Comparison of ENCODE assay signal across 8 cellular contexts in genomic region chr5:36242534-36243144, GRCh38. TPM values are rescaled to one million over a fixed set of nuclear protein-coding genes. Genes with fewer than 3 reads are reported as not detected.
DNase-seq lines count a peak whose midpoint lies in the region; ATAC-seq and FAIRE-seq lines count a peak whose summit lies in the region.

No MANE protein-coding gene starts in this region.

- H3K27me3 Mint-ChIP-seq in effector memory CD8-positive, alpha-beta T cell, result no peaks in the 10 kb centered on the region
- H3K27me3 Mint-ChIP-seq in natural killer cell treated with Interleukin-12 subunit alpha and Interleukin-12 subunit beta and Interleukin-15 and Interleukin-18, amount 100 ng/mL, for 72 hours, result peaks cover 0 to 2% of the 10 kb centered on the region in 2 donors

- H3K9ac ChIP-seq in SK-N-MC (ENCODE audit: insufficient read length), result peak overlapping the region; percentile 43

- H3K4me1 Mint-ChIP-seq in effector memory CD8-positive, alpha-beta T cell (ENCODE audit: low read depth in 2 of 2), result peaks cover 26 to 40% of the 10 kb centered on the region in 2 donors
- H3K4me1 Mint-ChIP-seq in natural killer cell treated with Interleukin-12 subunit alpha and Interleukin-12 subunit beta and Interleukin-15 and Interleukin-18, amount 100 ng/mL, for 72 hours (ENCODE audit: low read depth in 2 of 2), result peaks cover 23 to 39% of the 10 kb centered on the region in 2 donors

- no peak for DNase-seq in GM19239 (ENCODE audit: insufficient read length, low spot score)
- DNase-seq in SK-N-MC (ENCODE audit: low read depth, low spot score), result no peak
- no peak for DNase-seq in effector memory CD8-positive, alpha-beta T cell
- DNase-seq in natural killer cell treated with Interleukin-12 subunit alpha and Interleukin-12 subunit beta and Interleukin-15 and Interleukin-18, amount 100 ng/mL, for 72 hours (ENCODE audit: low spot score), result no peak
- DNase-seq in dedifferentiated amniotic fluid mesenchymal stem cell (ENCODE audit: extremely low spot score), result no peak

- peak overlapping the region; percentile 88 to 91 for H3K4me3 Mint-ChIP-seq in effector memory CD8-positive, alpha-beta T cell
- peak overlapping the region; percentile 86 for H3K4me3 Mint-ChIP-seq in natural killer cell treated with Interleukin-12 subunit alpha and Interleukin-12 subunit beta and Interleukin-15 and Interleukin-18, amount 100 ng/mL, for 72 hours

- H3K9me3 Mint-ChIP-seq in effector memory CD8-positive, alpha-beta T cell, result no peaks in the 10 kb centered on the region
- H3K9me3 Mint-ChIP-seq in natural killer cell treated with Interleukin-12 subunit alpha and Interleukin-12 subunit beta and Interleukin-15 and Interleukin-18, amount 100 ng/mL, for 72 hours, result no peaks in the 10 kb centered on the region

- peak overlapping the region; percentile 89 to 97 for H3K27ac Mint-ChIP-seq in effector memory CD8-positive, alpha-beta T cell
- peak overlapping the region; percentile 87 to 94 for H3K27ac Mint-ChIP-seq in natural killer cell treated with Interleukin-12 subunit alpha and Interleukin-12 subunit beta and Interleukin-15 and Interleukin-18, amount 100 ng/mL, for 72 hours

- ATAC-seq in effector memory CD8-positive, alpha-beta T cell (replicated peaks), result no peak
- ATAC-seq in natural killer cell treated with Interleukin-12 subunit alpha and Interleukin-12 subunit beta and Interleukin-15 and Interleukin-18, amount 100 ng/mL, for 72 hours, result no peak
- ATAC-seq in HG03108 (IDR thresholded peaks at IDR 0.05; ENCODE audit: unreplicated experiment), result no peak
- no peak for ATAC-seq in HG03139 (IDR thresholded peaks at IDR 0.05; ENCODE audit: unreplicated experiment)
- ATAC-seq in HG02884 (IDR thresholded peaks at IDR 0.05; ENCODE audit: unreplicated experiment), result no peak

- peak overlapping the region; percentile 77; the same call in 1 of the 2 replicates for H3K27ac ChIP-seq in SK-N-MC

- H3K36me3 Mint-ChIP-seq in effector memory CD8-positive, alpha-beta T cell (ENCODE audit: insufficient read depth), result peaks cover 7% of the 10 kb centered on the region
- H3K36me3 Mint-ChIP-seq in natural killer cell treated with Interleukin-12 subunit alpha and Interleukin-12 subunit beta and Interleukin-15 and Interleukin-18, amount 100 ng/mL, for 72 hours, result no peaks in the 10 kb centered on the region

- H3K9me3 ChIP-seq in SK-N-MC (ENCODE audit: low read depth, low read length), result no peaks in the 10 kb centered on the region

- FAIRE-seq in GM19239 (lab: Jason Lieb, UNC), result peak; percentile 11

- H3K36me3 ChIP-seq in SK-N-MC (ENCODE audit: insufficient read depth, low read length), result no peaks in the 10 kb centered on the region

- H3K4me3 ChIP-seq in SK-N-MC, result peak overlapping the region; percentile 90

RNA-seq across cellular contexts. Expression of gene NADK2, which starts 0.9 kb away (rescaled TPM):
- 10 to 100 TPM; 13.1 to 19.6 TPM for total RNA-seq in natural killer cell treated with Interleukin-12 subunit alpha and Interleukin-12 subunit beta and Interleukin-15 and Interleukin-18, amount 100 ng/mL, for 72 hours

RNA-seq across cellular contexts. Expression of gene RANBP3L, which starts 59.1 kb away (rescaled TPM):
- total RNA-seq in natural killer cell treated with Interleukin-12 subunit alpha and Interleukin-12 subunit beta and Interleukin-15 and Interleukin-18, amount 100 ng/mL, for 72 hours, result not detected
